ENCODE assay signal across 9 cellular contexts in the genomic region with DNA sequence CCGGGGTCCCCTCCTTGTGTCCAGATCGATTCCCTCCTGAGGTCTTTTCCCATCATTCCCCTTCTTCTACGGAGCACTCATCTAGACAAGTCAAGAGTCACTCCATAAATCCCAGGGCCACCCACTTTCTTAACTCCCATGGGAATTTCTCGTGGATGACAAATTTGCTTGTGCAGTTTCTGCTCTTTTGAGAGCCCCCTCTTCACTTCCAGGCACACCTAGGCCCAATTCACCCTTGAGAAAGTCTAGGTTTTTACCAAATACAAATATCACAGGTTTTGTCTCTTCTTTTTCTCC. TPM values are rescaled to one million over a fixed set of nuclear protein-coding genes. Genes with fewer than 3 reads are reported as not detected.
A peak's percentile ranks its signal among the peaks of the same experiment; 100 is the strongest.
DNase-seq lines count a peak whose midpoint lies in the region; ATAC-seq and TF ChIP-seq lines count a peak whose summit lies in the region.
"Had no signal": no experiment of that assay in that cellular context is flagged by ENCODE, and none has a peak within 500 bp of the region (broad histone marks: within the 10 kb centered on the region; RNA-seq: fewer than 3 reads in every experiment).

No MANE protein-coding gene starts in this region.

- peaks cover 27% of the 10 kb centered on the region for H3K4me1 Mint-ChIP-seq in activated naive CD4-positive, alpha-beta T cell treated with anti-CD3 and anti-CD28 coated beads, Interleukin-2, amount 50 U/mL, for 24 hours
- peaks cover 17% of the 10 kb centered on the region for H3K4me1 Mint-ChIP-seq in type B pancreatic cell (ENCODE audit: unreplicated experiment)

- no peak for DNase-seq in activated naive CD4-positive, alpha-beta T cell treated with Interleukin-2 at 50 U/mL for 16 hours
- DNase-seq in astrocyte of the spinal cord (ENCODE audit: low read depth, low spot score) (no peak), lower lobe of right lung (no peak), type B pancreatic cell (ENCODE audit: extremely low spot score, unreplicated experiment) (no peak), islet precursor cell (no peak), G401 (ENCODE audit: low spot score) (no peak)
- no peak for DNase-seq in activated CD8-positive, alpha-beta memory T cell treated with anti-CD3 and anti-CD28 coated beads for 24 hours

- intact Hi-C loops in lower lobe of right lung (cut with DNase I) = no loop called here

- TF ChIP-seq CTCF in astrocyte of the spinal cord (IDR thresholded peaks at IDR 0.05; ENCODE audit: low read depth, low read length) (no peak), lower lobe of right lung (IDR thresholded peaks at IDR 0.05) (no peak), type B pancreatic cell (conservative IDR thresholded peaks at IDR 0.05) (no peak)

- H3K9me3 ChIP-seq in lower lobe of right lung = no peaks in the 10 kb centered on the region

- no peaks in the 10 kb centered on the region for H3K27me3 Mint-ChIP-seq in activated naive CD4-positive, alpha-beta T cell treated with anti-CD3 and anti-CD28 coated beads, Interleukin-2, amount 50 U/mL, for 24 hours
- no peaks in the 10 kb centered on the region for H3K27me3 Mint-ChIP-seq in type B pancreatic cell

- H3K9me3 Mint-ChIP-seq in activated naive CD4-positive, alpha-beta T cell treated with anti-CD3 and anti-CD28 coated beads, Interleukin-2, amount 50 U/mL, for 24 hours = no peaks in the 10 kb centered on the region
- H3K9me3 Mint-ChIP-seq in type B pancreatic cell = no peaks in the 10 kb centered on the region

- H3K27ac Mint-ChIP-seq in activated naive CD4-positive, alpha-beta T cell treated with anti-CD3 and anti-CD28 coated beads, Interleukin-2, amount 50 U/mL, for 24 hours = peak overlapping the region; percentile 94
- H3K27ac Mint-ChIP-seq in type B pancreatic cell = peak overlapping the region; percentile 92

- peaks cover 65% of the 10 kb centered on the region for H3K36me3 ChIP-seq in lower lobe of right lung

- peaks cover 24% of the 10 kb centered on the region for H3K4me1 ChIP-seq in lower lobe of right lung

- H3K4me3 Mint-ChIP-seq in activated naive CD4-positive, alpha-beta T cell treated with anti-CD3 and anti-CD28 coated beads, Interleukin-2, amount 50 U/mL, for 24 hours = peak overlapping the region; percentile 98
- peak overlapping the region; percentile 96 for H3K4me3 Mint-ChIP-seq in type B pancreatic cell

- peak overlapping the region; percentile 93 for H3K27ac ChIP-seq in lower lobe of right lung

- H3K4me3 ChIP-seq in astrocyte of the spinal cord (ENCODE audit: low read depth, low read length) = peak overlapping the region; percentile 73
- peak overlapping the region; percentile 96 for H3K4me3 ChIP-seq in lower lobe of right lung

- ATAC-seq in lower lobe of right lung = no peak

- in situ Hi-C loops in astrocyte of the spinal cord (cut with HindIII; ENCODE audit: low sequenced_read_pairs) (no loop called here), G401 (cut with HindIII; ENCODE audit: low sequenced_read_pairs) (no loop called here)

- no peaks in the 10 kb centered on the region for H3K27me3 ChIP-seq in lower lobe of right lung (ENCODE audit: low read depth)

- peaks cover 5% of the 10 kb centered on the region for H3K36me3 Mint-ChIP-seq in activated naive CD4-positive, alpha-beta T cell treated with anti-CD3 and anti-CD28 coated beads, Interleukin-2, amount 50 U/mL, for 24 hours
- peaks cover 5% of the 10 kb centered on the region for H3K36me3 Mint-ChIP-seq in type B pancreatic cell

RNA-seq across cellular contexts. Expression of gene POLDIP2, which starts 0.5 kb away (rescaled TPM):
- total RNA-seq in lower lobe of right lung (54.7 TPM), type B pancreatic cell (ENCODE audit: low replicate concordance) (79.3 and 90.8 TPM in 2 replicates)
- 200 and 227 TPM in 2 replicates for total RNA-seq in G401 (2014; rRNA removed; shearing (Covaris generic))

RNA-seq across cellular contexts. Expression of gene SEBOX, which starts 7.2 kb away (rescaled TPM):
- total RNA-seq in lower lobe of right lung (not detected), type B pancreatic cell (ENCODE audit: low replicate concordance) (not detected in 2 replicates)
- total RNA-seq in G401 (2014; rRNA removed; shearing (Covaris generic)) = not detected in 2 replicates
- total RNA-seq: myocyte had no signal

RNA-seq across cellular contexts. Expression of gene VTN, which starts 12.3 kb away (rescaled TPM):
- total RNA-seq in lower lobe of right lung (1.3 TPM), type B pancreatic cell (ENCODE audit: low replicate concordance) (20.3 and 54.1 TPM in 2 replicates)
- 12.4 and 13.1 TPM in 2 replicates for total RNA-seq in G401 (2014; rRNA removed; shearing (Covaris generic))

RNA-seq across cellular contexts. Expression of gene SARM1, which starts 13.6 kb away (rescaled TPM):
- total RNA-seq in lower lobe of right lung (14.1 TPM), type B pancreatic cell (ENCODE audit: low replicate concordance) (13.4 and 29.6 TPM in 2 replicates)
- 18.6 and 20.4 TPM in 2 replicates for total RNA-seq in G401 (2014; rRNA removed; shearing (Covaris generic))

RNA-seq across cellular contexts. Expression of gene TNFAIP1, which starts 22.3 kb away (rescaled TPM):
- total RNA-seq in lower lobe of right lung = 56.1 TPM
- total RNA-seq in type B pancreatic cell (ENCODE audit: low replicate concordance) = 37.8 and 55.6 TPM in 2 replicates
- total RNA-seq in G401 (2014; rRNA removed; shearing (Covaris generic)) = 25.3 and 27.7 TPM in 2 replicates
